In genomic region chr10:99524736-99525380, GRCh38 we compare ENCODE assay signal across 19 cellular contexts. TPM values are rescaled to one million over a fixed set of nuclear protein-coding genes. Genes with fewer than 3 reads are reported as not detected.
"Had no signal": no experiment of that assay in that cellular context is flagged by ENCODE, and none has a peak within 500 bp of the region (broad histone marks: within the 10 kb centered on the region; RNA-seq: fewer than 3 reads in every experiment).

No MANE protein-coding gene starts in this region.

- H3K36me3 ChIP-seq: ascending aorta, esophagus muscularis mucosa, tibial nerve had no signal

- H3K9me3 Mint-ChIP-seq: activated T-cell treated with anti-CD3 and anti-CD28 coated beads, Interleukin-2, amount 50 U/mL, for 72 hours; central memory CD8-positive, alpha-beta T cell; natural killer cell had no signal

- ATAC-seq: activated T-cell treated with anti-CD3 and anti-CD28 coated beads, Interleukin-2, amount 50 U/mL, for 72 hours; left ventricle myocardium superior; mucosa of descending colon; natural killer cell; stimulated activated naive CD8-positive, alpha-beta T cell treated with anti-CD3 and anti-CD28 coated beads, Interleukin-15, Interleukin-2, amounts not matched to agents 100 U/mL and 50 U/mL, for 24 hours had no signal

- H3K27ac ChIP-seq: ascending aorta, coronary artery, esophagus muscularis mucosa, tibial nerve, VCaP had no signal

- H3K36me3 Mint-ChIP-seq: natural killer cell had no signal

- H3K4me3 Mint-ChIP-seq: activated T-cell treated with anti-CD3 and anti-CD28 coated beads, Interleukin-2, amount 50 U/mL, for 72 hours; central memory CD8-positive, alpha-beta T cell had no signal

- H3K27ac Mint-ChIP-seq: activated T-cell treated with anti-CD3 and anti-CD28 coated beads, Interleukin-2, amount 50 U/mL, for 72 hours; natural killer cell had no signal

- H3K4me3 ChIP-seq: ascending aorta, coronary artery, esophagus muscularis mucosa, mucosa of descending colon, tibial nerve had no signal

- H3K4me1 ChIP-seq: ascending aorta had no signal

- H3K9me3 ChIP-seq: ascending aorta, esophagus muscularis mucosa, mucosa of descending colon, tibial nerve had no signal

- DNase-seq: activated CD4-positive, alpha-beta T cell treated with anti-CD3 and anti-CD28 coated beads for 1 hour; activated effector memory CD4-positive, alpha-beta T cell treated with anti-CD3 and anti-CD28 coated beads, Interleukin-2, amount 50 U/mL, for 16 hours; activated naive CD4-positive, alpha-beta T cell treated with anti-CD3 and anti-CD28 coated beads, Interleukin-2, amount 50 U/mL, for 16 hours; activated T-cell treated with anti-CD3 and anti-CD28 coated beads, Interleukin-2, amount 50 U/mL, for 72 hours; left ventricle myocardium superior; mucosa of descending colon; natural killer cell; stimulated activated CD4-positive, alpha-beta T cell treated with anti-CD3 and anti-CD28 coated beads, Interleukin-2, amount 100 ng/mL, for 24 hours; stimulated activated naive CD8-positive, alpha-beta T cell treated with anti-CD3 and anti-CD28 coated beads, Interleukin-15, Interleukin-2, amounts not matched to agents 100 U/mL and 50 U/mL, for 24 hours; substantia nigra; T-helper 2 cell had no signal

RNA-seq across cellular contexts. Expression of gene NKX2-3, which starts 7.9 kb away (rescaled TPM):
- total RNA-seq: activated CD8-positive, alpha-beta memory T cell treated with anti-CD3 and anti-CD28 coated beads for 36 hours; activated T-cell treated with anti-CD3 and anti-CD28 coated beads, Interleukin-2, amount 50 U/mL, for 72 hours; ascending aorta; endothelial cell of umbilical vein; left ventricle myocardium superior; natural killer cell; tibial nerve had no signal
- polyA plus RNA-seq: endothelial cell of umbilical vein had no signal
